In the genomic region with DNA sequence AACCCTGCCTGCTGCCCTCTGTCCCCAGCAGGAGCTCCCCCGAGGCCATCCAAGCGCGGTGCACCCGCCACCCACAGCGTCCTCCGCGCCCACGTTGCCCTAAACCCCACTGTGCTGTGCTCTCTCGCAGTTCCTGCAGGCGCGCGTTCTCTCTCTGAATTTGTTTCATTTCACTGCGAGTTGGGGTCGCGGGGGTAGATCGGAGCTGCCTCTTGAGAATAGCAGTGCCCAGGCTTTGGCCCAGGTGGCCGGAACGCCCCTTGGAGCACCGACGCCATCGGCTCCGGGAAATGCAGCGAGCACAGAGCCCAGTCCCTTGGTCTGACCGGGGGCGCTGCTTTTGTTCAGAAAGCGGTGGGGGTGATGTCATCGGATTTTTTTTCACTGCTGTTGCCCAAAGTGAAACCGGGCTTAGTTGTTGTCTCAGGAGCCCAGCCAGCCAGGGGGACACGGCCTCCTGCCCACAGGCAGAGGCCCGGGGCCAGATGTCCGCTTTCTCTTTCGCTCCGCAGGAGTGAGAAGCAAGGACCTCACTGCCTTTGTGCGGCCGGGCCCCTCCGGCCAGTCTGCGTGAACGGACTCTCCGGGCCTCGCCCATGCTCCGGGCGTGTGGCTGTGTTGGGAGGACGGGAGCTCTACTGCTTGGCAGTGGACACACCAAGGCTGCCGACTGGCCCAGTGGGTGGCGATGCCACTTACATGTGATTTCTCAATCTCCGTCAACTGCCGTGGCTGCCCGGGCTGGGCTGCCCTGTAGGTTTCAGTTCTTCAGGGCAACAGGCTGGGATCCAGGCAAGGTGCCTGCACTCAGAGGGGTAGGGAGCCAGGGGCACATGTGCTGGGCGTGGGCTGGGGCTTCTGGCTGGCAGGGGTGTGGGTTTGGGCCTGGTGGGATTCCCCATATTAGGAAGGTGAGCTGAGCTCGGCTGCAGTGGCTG, we compare ENCODE assay signal across 8 cellular contexts. TPM values are rescaled to one million over a fixed set of nuclear protein-coding genes. Genes with fewer than 3 reads are reported as not detected.
DNase-seq lines count a peak whose midpoint lies in the region; ATAC-seq and TF ChIP-seq lines count a peak whose summit lies in the region.

No MANE protein-coding gene starts in this region.

- H3K27ac Mint-ChIP-seq in activated T-helper 17 cell treated with anti-CD3 and anti-CD28 coated beads, Interleukin-2, amount 50 U/mL, for 72 hours = peak overlapping the region; percentile 80
- H3K27ac Mint-ChIP-seq in natural killer cell = peak overlapping the region; percentile 96 to 97

- H3K36me3 ChIP-seq in GM06990 (ENCODE audit: control insufficient read depth, insufficient read depth, low read length) (peaks cover 6% of the 10 kb centered on the region), fibroblast of lung (ENCODE audit: control insufficient read depth, insufficient read depth, low read length) (peaks cover 2% of the 10 kb centered on the region), thyroid gland (no peaks in the 10 kb centered on the region)

- H3K27ac ChIP-seq in fibroblast of lung (ENCODE audit: insufficient read depth, low read length) (peak overlapping the region; percentile 91), thyroid gland (peak overlapping the region; percentile 59 to 92 (median 73))

- peak; percentile 91 for ATAC-seq in activated T-helper 17 cell treated with anti-CD3 and anti-CD28 coated beads, Interleukin-2, amount 50 U/mL, for 72 hours (replicated peaks)
- ATAC-seq in natural killer cell = peak; percentile 84 to 88 (median 86)

- H3K36me3 Mint-ChIP-seq in activated T-helper 17 cell treated with anti-CD3 and anti-CD28 coated beads, Interleukin-2, amount 50 U/mL, for 72 hours (ENCODE audit: low read depth) = peaks cover 15% of the 10 kb centered on the region
- H3K36me3 Mint-ChIP-seq in natural killer cell = no peaks in the 10 kb centered on the region

- H3K9me3 Mint-ChIP-seq in activated T-helper 17 cell treated with anti-CD3 and anti-CD28 coated beads, Interleukin-2, amount 50 U/mL, for 72 hours = no peaks in the 10 kb centered on the region
- H3K9me3 Mint-ChIP-seq in natural killer cell = no peaks in the 10 kb centered on the region

- H3K4me3 ChIP-seq in GM06990 (replicated peaks; ENCODE audit: low read depth, low read length) (peak overlapping the region; percentile 72), HFF-Myc (replicated peaks; ENCODE audit: low read depth, low read length) (peak overlapping the region; percentile 48), fibroblast of lung (replicated peaks in 1 of 4; ENCODE audit: control extremely low read depth in 1 of 4, insufficient read depth in 1 of 4, low read depth in 3 of 4, low read length in 4 of 4) (peak overlapping the region; percentile 27 to 65 (median 42)), thyroid gland (replicated peaks in 1 of 3) (peak overlapping the region in 2 of 3 donors; percentile 10 to 29)

- peak in 1 of 2 donors; percentile 61 for TF ChIP-seq POLR2A in thyroid gland (IDR thresholded peaks at IDR 0.05)

- H3K27me3 ChIP-seq in GM06990 (replicated peaks; ENCODE audit: control insufficient read depth, insufficient read depth, low read length) (no peaks in the 10 kb centered on the region), fibroblast of lung (ENCODE audit: control insufficient read depth, insufficient read depth, low read length) (no peaks in the 10 kb centered on the region), thyroid gland (no peaks in the 10 kb centered on the region)

- no peaks in the 10 kb centered on the region for H3K27me3 Mint-ChIP-seq in activated T-helper 17 cell treated with anti-CD3 and anti-CD28 coated beads, Interleukin-2, amount 50 U/mL, for 72 hours
- H3K27me3 Mint-ChIP-seq in natural killer cell (ENCODE audit: low read depth in 2 of 2) = no peaks in the 10 kb centered on the region

- H3K9ac ChIP-seq in fibroblast of lung (ENCODE audit: insufficient read depth, low read length) = peak overlapping the region; percentile 81

- peak overlapping the region; percentile 93 for H3K4me2 ChIP-seq in fibroblast of lung (ENCODE audit: extremely low read depth, insufficient read depth, low read length)

- no peak overlapping the region for H2AFZ ChIP-seq in fibroblast of lung (ENCODE audit: low read length)

- TF ChIP-seq CTCF in GM06990 (IDR thresholded peaks at IDR 0.05; ENCODE audit: insufficient read depth, low read length, poor library complexity, severe bottlenecking) (no peak), HFF-Myc (IDR thresholded peaks at IDR 0.05; ENCODE audit: low read depth, low read length, missing control alignments) (no peak), fibroblast of lung (conservative IDR thresholded peaks at IDR 0.05 in 1 of 2, IDR thresholded peaks at IDR 0.05 in 1 of 2; ENCODE audit: low read depth in 1 of 2, low read length in 2 of 2) (no peak), natural killer cell (IDR thresholded peaks at IDR 0.05) (peak; percentile 10), thyroid gland (IDR thresholded peaks at IDR 0.05) (peak in 1 of 6 experiments; percentile 8)

- peak overlapping the region; percentile 84 for H3K4me3 Mint-ChIP-seq in activated T-helper 17 cell treated with anti-CD3 and anti-CD28 coated beads, Interleukin-2, amount 50 U/mL, for 72 hours
- peak overlapping the region; percentile 95 for H3K4me3 Mint-ChIP-seq in natural killer cell

- peaks cover 16% of the 10 kb centered on the region for H3K4me1 Mint-ChIP-seq in activated T-helper 17 cell treated with anti-CD3 and anti-CD28 coated beads, Interleukin-2, amount 50 U/mL, for 72 hours
- H3K4me1 Mint-ChIP-seq in natural killer cell = peaks cover 16 to 25% of the 10 kb centered on the region in 2 donors

- peaks cover 8% of the 10 kb centered on the region for H3K4me1 ChIP-seq in fibroblast of lung (ENCODE audit: control insufficient read depth, extremely low read depth, insufficient read depth, low read length)
- H3K4me1 ChIP-seq in thyroid gland = peaks cover 8 to 41% of the 10 kb centered on the region in 2 donors

- intact Hi-C loops in natural killer cell (cut with micrococcal nuclease) = loop anchor here (2.0 to 5.0 kb wide), 2 partner anchors 20 to 43 kb away; a partner anchor contains a TSS
- intact Hi-C loops in thyroid gland (cut with DNase I) = no loop called here

- H3K9me3 ChIP-seq in fibroblast of lung (ENCODE audit: control insufficient read depth, insufficient read depth, low read depth, low read length) (no peaks in the 10 kb centered on the region), thyroid gland (no peaks in the 10 kb centered on the region)

- peak; percentile 78 for DNase-seq in GM06990 (ENCODE audit: extremely low read depth, insufficient read length)
- DNase-seq in HFF-Myc (ENCODE audit: extremely low read depth, low read depth) = no peak
- peak; percentile 29 for DNase-seq in NCI-H2107 treated with DMSO at 0.1 percent for 48 hours (lab: John Stamatoyannopoulos, UW; ENCODE audit: unreplicated experiment)
- DNase-seq in fibroblast of lung (ENCODE audit: low read depth in 2 of 2) = peak; percentile 95 to 96
- DNase-seq in natural killer cell = peak; percentile 64
- peak; percentile 86 to 89 for DNase-seq in thyroid gland
- DNase-seq in NCI-H128 (lab: John Stamatoyannopoulos, UW; ENCODE audit: unreplicated experiment) = no peak

- H4K20me1 ChIP-seq in fibroblast of lung (ENCODE audit: control insufficient read depth, extremely low read depth, insufficient read depth, low read length) = no peaks in the 10 kb centered on the region

- WGBS in thyroid gland, 2 donors = 17 to 35% methylated on average over 24 to 32 of the region's 50 CpGs

- H3K79me2 ChIP-seq in fibroblast of lung (ENCODE audit: control insufficient read depth, insufficient read depth, low read length) = peaks cover 61% of the 10 kb centered on the region

RNA-seq across cellular contexts. Expression of a gene that starts 43.2 kb away (rescaled TPM):
- total RNA-seq in activated T-helper 17 cell treated with anti-CD3 and anti-CD28 coated beads, Interleukin-2, amount 50 U/mL, for 72 hours = 10 to 100 TPM; 32.3 to 32.5 TPM
- total RNA-seq in fibroblast of lung (21.8 and 26.9 TPM in 2 replicates), natural killer cell (10 to 100 TPM; 51.6 to 59.7 (median 55.3) TPM), thyroid gland (10 to 100 TPM; 15.0 to 33.0 (median 20.7) TPM)
- 5.2 and 8.2 TPM in 2 replicates for polyA plus RNA-seq in fibroblast of lung
- 10.8 and 12.4 TPM in 2 replicates for polyA plus RNA-seq in fibroblast of lung (2012)
- polyA minus RNA-seq in fibroblast of lung (ENCODE audit: low replicate concordance) = 30.8 and 36.6 TPM in 2 replicates

RNA-seq across cellular contexts. Expression of a gene that starts 50.1 kb away (rescaled TPM):
- total RNA-seq in activated T-helper 17 cell treated with anti-CD3 and anti-CD28 coated beads, Interleukin-2, amount 50 U/mL, for 72 hours = 10 to 100 TPM; 38.7 to 51.9 TPM
- 27.5 and 32.2 TPM in 2 replicates for total RNA-seq in fibroblast of lung
- 11.1 and 13.8 TPM in 2 replicates for polyA plus RNA-seq in fibroblast of lung
- polyA plus RNA-seq in fibroblast of lung (2012) = 25.2 and 33.2 TPM in 2 replicates
- polyA minus RNA-seq in fibroblast of lung (ENCODE audit: low replicate concordance) = 13.3 and 20.7 TPM in 2 replicates
- total RNA-seq in natural killer cell = 100 to 1,000 TPM; 140 to 156 (median 143) TPM
- total RNA-seq in thyroid gland = 10 to 100 TPM; 19.7 to 35.4 (median 25.4) TPM

Comparison
In these comparisons a context has a peak if more than half of its experiments do, and no peak if none do; other contexts are left out.
1. DNase-seq: peak in GM06990 (single experiment), NCI-H2107 treated with DMSO at 0.1 percent for 48 hours (single experiment), fibroblast of lung (2 of 2), natural killer cell (single experiment) and thyroid gland (2 of 2); none in HFF-Myc (single experiment) and NCI-H128 (single experiment).
2. H3K4me3 ChIP-seq: peak in every context shown above with its lines; median percentile 72 in GM06990; 48 in HFF-Myc; 42 in fibroblast of lung; 20 in thyroid gland.